In genomic region chr17:1484586-1485310, GRCh38 we compare ENCODE assay signal across 8 cellular contexts. TPM values are rescaled to one million over a fixed set of nuclear protein-coding genes. Genes with fewer than 3 reads are reported as not detected.
A peak's percentile ranks its signal among the peaks of the same experiment; 100 is the strongest.
DNase-seq lines count a peak whose midpoint lies in the region; ATAC-seq and TF ChIP-seq lines count a peak whose summit lies in the region.

No MANE protein-coding gene starts in this region.

- H3K27ac Mint-ChIP-seq in effector memory CD8-positive, alpha-beta T cell: peak overlapping the region; percentile 16 to 53

- peak overlapping the region; percentile 54 for H3K27ac ChIP-seq in DOHH2 (ENCODE audit: low read depth, low read length)
- H3K27ac ChIP-seq in MM.1S (ENCODE audit: low read length): peak overlapping the region; percentile 18; the same call in 1 of the 2 replicates
- peak overlapping the region; percentile 94 for H3K27ac ChIP-seq in VCaP
- H3K27ac ChIP-seq in muscle layer of colon (ENCODE audit: low read depth, low read length): peak overlapping the region; percentile 93
- H3K27ac ChIP-seq in aorta (ENCODE audit: low read depth in 1 of 2, low read length in 2 of 2): peak overlapping the region; percentile 55 to 92

- peak; percentile 35 for ATAC-seq in GM21515 (IDR thresholded peaks at IDR 0.05; ENCODE audit: unreplicated experiment)
- peak; percentile 54 for ATAC-seq in effector memory CD8-positive, alpha-beta T cell (replicated peaks)
- no peak for ATAC-seq in aorta (ENCODE audit: low FRiP score)

- H3K4me3 Mint-ChIP-seq in effector memory CD8-positive, alpha-beta T cell: peak overlapping the region; percentile 68 to 76

- DNase-seq in MM.1S: peak; percentile 50
- DNase-seq in effector memory CD8-positive, alpha-beta T cell: peak; percentile 40 to 45 (median 45)
- DNase-seq in aorta: peak in 1 of 2 donors; percentile 69
- DNase-seq in midbrain (lab: John Stamatoyannopoulos, UW): no peak

- H3K36me3 Mint-ChIP-seq in effector memory CD8-positive, alpha-beta T cell (ENCODE audit: insufficient read depth): peaks cover 18% of the 10 kb centered on the region

- H3K4me3 ChIP-seq in DOHH2 (ENCODE audit: low read length) (peak overlapping the region; percentile 81), MM.1S (ENCODE audit: low read length) (peak overlapping the region; percentile 80), muscle layer of colon (ENCODE audit: low read depth in 1 of 2, low read length in 2 of 2) (peak overlapping the region; percentile 83 to 93), aorta (ENCODE audit: low read length in 2 of 2) (peak overlapping the region; percentile 78 to 90)

- peaks cover 16% of the 10 kb centered on the region for H3F3A ChIP-seq in DOHH2 (ENCODE audit: control insufficient read depth, insufficient read depth)
- H3F3A ChIP-seq in MM.1S (ENCODE audit: insufficient read depth, low read length): 0 out of 2 replicates have a peak, but pooled peaks cover under 1% of the 10 kb centered on the region

- no peaks in the 10 kb centered on the region for H3K9me3 ChIP-seq in DOHH2 (ENCODE audit: control insufficient read depth, insufficient read depth, low read length)
- H3K9me3 ChIP-seq in MM.1S (replicated peaks; ENCODE audit: insufficient read depth, low read length): no peaks in the 10 kb centered on the region
- H3K9me3 ChIP-seq in muscle layer of colon (ENCODE audit: low read length): no peaks in the 10 kb centered on the region
- no peaks in the 10 kb centered on the region for H3K9me3 ChIP-seq in aorta (ENCODE audit: control insufficient read depth, low read length)

- intact Hi-C loops in aorta (cut with DNase I): no loop called here

- peak overlapping the region; percentile 55 for H2AFZ ChIP-seq in MM.1S (ENCODE audit: low read length)

- no peaks in the 10 kb centered on the region for H3K27me3 ChIP-seq in DOHH2 (ENCODE audit: control insufficient read depth, low read length)
- no peaks in the 10 kb centered on the region for H3K27me3 ChIP-seq in MM.1S (replicated peaks; ENCODE audit: insufficient read depth, low read length)
- H3K27me3 ChIP-seq in muscle layer of colon (ENCODE audit: control insufficient read depth in 1 of 2, insufficient read depth in 2 of 2, low read length in 2 of 2): no peaks in the 10 kb centered on the region
- H3K27me3 ChIP-seq in aorta (ENCODE audit: control insufficient read depth in 1 of 2, insufficient read depth in 2 of 2, low read length in 1 of 2): no peaks in the 10 kb centered on the region

- H3K9ac ChIP-seq in MM.1S (ENCODE audit: low read length): peak overlapping the region; percentile 56
- peak overlapping the region; percentile 65 for H3K9ac ChIP-seq in muscle layer of colon (ENCODE audit: low read length)

- H3K27me3 Mint-ChIP-seq in effector memory CD8-positive, alpha-beta T cell: no peaks in the 10 kb centered on the region

- H3K4me2 ChIP-seq in DOHH2 (ENCODE audit: low read length): peak overlapping the region; percentile 86
- peak overlapping the region; percentile 94 for H3K4me2 ChIP-seq in MM.1S (ENCODE audit: low read depth, low read length)

- H4K20me1 ChIP-seq in DOHH2 (ENCODE audit: control insufficient read depth, insufficient read depth, low read depth, low read length) (no peaks in the 10 kb centered on the region), MM.1S (ENCODE audit: insufficient read depth, low read length) (no peaks in the 10 kb centered on the region)

- H3K79me2 ChIP-seq in DOHH2 (ENCODE audit: control insufficient read depth, low read length) (peaks cover 2% of the 10 kb centered on the region; the same call in 1 of the 2 replicates), MM.1S (ENCODE audit: low read length) (peaks cover 11% of the 10 kb centered on the region)

- H3K9me2 ChIP-seq in DOHH2 (replicated peaks; ENCODE audit: control insufficient read depth, low read length): no peaks in the 10 kb centered on the region
- no peaks in the 10 kb centered on the region for H3K9me2 ChIP-seq in MM.1S (replicated peaks; ENCODE audit: insufficient read depth, low read length)

- H3K36me3 ChIP-seq in DOHH2 (ENCODE audit: control insufficient read depth, low read length) (peaks cover 8% of the 10 kb centered on the region; the same call in 1 of the 2 replicates), MM.1S (replicated peaks; ENCODE audit: insufficient read depth, low read length) (no peaks in the 10 kb centered on the region), muscle layer of colon (ENCODE audit: insufficient read depth, low read length) (peaks cover 29% of the 10 kb centered on the region), aorta (ENCODE audit: control insufficient read depth in 1 of 2, insufficient read depth in 2 of 2, low read length in 1 of 2) (peaks cover 0 to 6% of the 10 kb centered on the region in 2 donors)

- peaks cover 6 to 10% of the 10 kb centered on the region in 2 donors for H3K4me1 Mint-ChIP-seq in effector memory CD8-positive, alpha-beta T cell (ENCODE audit: low read depth in 2 of 2)

- H3K9me3 Mint-ChIP-seq in effector memory CD8-positive, alpha-beta T cell: no peaks in the 10 kb centered on the region

- TF ChIP-seq CTCF in DOHH2 (IDR thresholded peaks at IDR 0.05; ENCODE audit: low read depth, low read length, poor library complexity, severe bottlenecking): no peak
- no peak for TF ChIP-seq CTCF in MM.1S (IDR thresholded peaks at IDR 0.05; ENCODE audit: low read length)
- no peak for TF ChIP-seq CTCF in VCaP (conservative IDR thresholded peaks at IDR 0.05)

- 6 to 7% methylated on average over 11 of the region's 11 CpGs for WGBS in aorta, 2 donors

- H3K4me1 ChIP-seq in DOHH2 (ENCODE audit: control insufficient read depth, low read length) (peaks cover 46% of the 10 kb centered on the region), MM.1S (ENCODE audit: low read length) (peaks cover 11% of the 10 kb centered on the region; the same call in 1 of the 2 replicates), muscle layer of colon (ENCODE audit: insufficient read depth, low read length) (peaks cover 43% of the 10 kb centered on the region), aorta (ENCODE audit: control insufficient read depth in 1 of 2, insufficient read depth in 2 of 2, low read length in 2 of 2) (no peaks in the 10 kb centered on the region)

RNA-seq across cellular contexts. Expression of gene MYO1C, which starts 7.7 kb away (rescaled TPM):
- 100 to 1,000 TPM; 273 to 354 TPM for total RNA-seq in aorta
- polyA plus RNA-seq in aorta: 100 to 1,000 TPM in 1 of 2 donors, 10 to 100 TPM in 1; 62.6 to 130 TPM

RNA-seq across cellular contexts. Expression of gene CRK, which starts 28.7 kb away (rescaled TPM):
- total RNA-seq in aorta: 10 to 100 TPM; 55.3 to 63.8 TPM
- 10 to 100 TPM; 33.5 to 40.9 TPM for polyA plus RNA-seq in aorta

RNA-seq across cellular contexts. Expression of gene INPP5K, which starts 31.7 kb away (rescaled TPM):
- 10 to 100 TPM; 35.7 to 40.7 TPM for total RNA-seq in aorta
- polyA plus RNA-seq in aorta: 10 to 100 TPM; 13.5 to 51.3 TPM

Comparison
In these comparisons a context has a peak if more than half of its experiments do, and no peak if none do; other contexts are left out.
1. H3K27ac ChIP-seq: peak in every context shown above with its lines; median percentile 94 in VCaP; 93 in muscle layer of colon; 74 in aorta; 54 in DOHH2; 18 in MM.1S.